32 cellular contexts compared by ENCODE assay signal in the genomic region with DNA sequence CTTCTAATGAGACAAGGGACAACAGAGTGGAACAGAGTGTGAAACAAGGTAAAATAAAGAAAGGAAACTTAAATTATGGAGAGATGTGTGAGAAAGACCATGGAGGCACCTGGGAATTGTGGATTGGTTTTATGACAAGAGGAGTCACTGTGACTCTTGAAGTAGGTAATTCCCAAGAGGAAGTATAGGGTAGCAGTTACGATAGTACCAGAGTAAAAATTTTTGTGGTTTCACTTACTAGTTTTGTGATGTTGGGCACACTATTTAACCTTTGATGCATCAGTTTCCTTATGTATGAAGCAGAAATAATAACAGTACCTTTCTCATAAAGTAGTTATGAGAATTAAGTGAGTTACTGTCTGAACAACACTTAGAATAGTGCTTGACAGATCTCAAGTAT.
"Had no signal": no experiment of that assay in that cellular context is flagged by ENCODE, and none has a peak within 500 bp of the region (broad histone marks: within the 10 kb centered on the region; RNA-seq: fewer than 3 reads in every experiment).

No MANE protein-coding gene starts in this region.

- H3K4me1 Mint-ChIP-seq: activated CD4-positive, alpha-beta T cell treated with anti-CD3 and anti-CD28 coated beads, Interleukin-2, amount 10 ng/mL, durations not matched to agents 24 days and 14 days; activated naive CD8-positive, alpha-beta T cell treated with anti-CD3 and anti-CD28 coated beads for 36 hours; activated T-helper 17 cell treated with anti-CD3 and anti-CD28 coated beads, Interleukin-2, amount 50 U/mL, for 72 hours; central memory CD8-positive, alpha-beta T cell had no signal

- H3K4me3 Mint-ChIP-seq: activated CD4-positive, alpha-beta T cell treated with anti-CD3 and anti-CD28 coated beads, Interleukin-2, amount 10 ng/mL, durations not matched to agents 24 days and 14 days; activated CD8-positive, alpha-beta T cell treated with anti-CD3 and anti-CD28 coated beads for 36 hours; activated naive CD8-positive, alpha-beta T cell treated with anti-CD3 and anti-CD28 coated beads for 36 hours; activated T-cell treated with anti-CD3 and anti-CD28 coated beads, Interleukin-2, amount 50 U/mL, for 72 hours; activated T-helper 17 cell treated with anti-CD3 and anti-CD28 coated beads, Interleukin-2, amount 50 U/mL, for 72 hours; central memory CD8-positive, alpha-beta T cell had no signal

- ATAC-seq: activated CD8-positive, alpha-beta T cell treated with anti-CD3 and anti-CD28 coated beads for 36 hours; activated T-cell treated with anti-CD3 and anti-CD28 coated beads, Interleukin-2, amount 50 U/mL, for 72 hours; activated T-helper 17 cell treated with anti-CD3 and anti-CD28 coated beads, Interleukin-2, amount 50 U/mL, for 72 hours had no signal

- H3K36me3 ChIP-seq: brain microvascular endothelial cell, cardiac muscle cell had no signal

- H3K9me3 Mint-ChIP-seq: activated CD4-positive, alpha-beta T cell treated with anti-CD3 and anti-CD28 coated beads, Interleukin-2, amount 10 ng/mL, durations not matched to agents 24 days and 14 days; activated CD8-positive, alpha-beta T cell treated with anti-CD3 and anti-CD28 coated beads for 36 hours; activated naive CD8-positive, alpha-beta T cell treated with anti-CD3 and anti-CD28 coated beads for 36 hours; activated T-cell treated with anti-CD3 and anti-CD28 coated beads, Interleukin-2, amount 50 U/mL, for 72 hours; activated T-helper 17 cell treated with anti-CD3 and anti-CD28 coated beads, Interleukin-2, amount 50 U/mL, for 72 hours; central memory CD8-positive, alpha-beta T cell had no signal

- H3K36me3 Mint-ChIP-seq: activated naive CD8-positive, alpha-beta T cell treated with anti-CD3 and anti-CD28 coated beads for 36 hours had no signal

- H3K27ac ChIP-seq: brain microvascular endothelial cell, cardiac muscle cell, KMS-11 had no signal

- H3K9ac ChIP-seq: KMS-11 had no signal

- H3K27me3 ChIP-seq: brain microvascular endothelial cell, cardiac muscle cell had no signal

- H3K4me3 ChIP-seq: cardiac muscle cell had no signal

- H3K27ac Mint-ChIP-seq: activated CD4-positive, alpha-beta T cell treated with anti-CD3 and anti-CD28 coated beads, Interleukin-2, amount 10 ng/mL, durations not matched to agents 24 days and 14 days; activated CD8-positive, alpha-beta T cell treated with anti-CD3 and anti-CD28 coated beads for 36 hours; activated naive CD8-positive, alpha-beta T cell treated with anti-CD3 and anti-CD28 coated beads for 36 hours; activated T-cell treated with anti-CD3 and anti-CD28 coated beads, Interleukin-2, amount 50 U/mL, for 72 hours; activated T-helper 17 cell treated with anti-CD3 and anti-CD28 coated beads, Interleukin-2, amount 50 U/mL, for 72 hours had no signal

- DNase-seq: activated CD4-positive, alpha-beta T cell treated with anti-CD3 and anti-CD28 coated beads, Interleukin-2, amount 10 ng/mL, durations not matched to agents 24 days and 14 days; activated CD4-positive, alpha-beta T cell treated with anti-CD3 and anti-CD28 coated beads, Interleukin-2, amount 50 U/mL, for 4 hours; activated CD8-positive, alpha-beta T cell treated with anti-CD3 and anti-CD28 coated beads for 36 hours; activated effector memory CD4-positive, alpha-beta T cell treated with anti-CD3 and anti-CD28 coated beads, Interleukin-2, amount 50 U/mL, for 16 hours; activated naive CD4-positive, alpha-beta T cell; activated naive CD4-positive, alpha-beta T cell treated with anti-CD3 and anti-CD28 coated beads, Interleukin-2, amount 50 U/mL, for 16 hours; activated naive CD8-positive, alpha-beta T cell treated with anti-CD3 and anti-CD28 coated beads for 36 hours; activated T-cell treated with anti-CD3 and anti-CD28 coated beads, Interleukin-2, amount 50 U/mL, for 1 hour; activated T-cell treated with anti-CD3 and anti-CD28 coated beads, Interleukin-2, amount 50 U/mL, for 72 hours; amniotic stem cell; aorta; brain microvascular endothelial cell; NCI-H1105; NCI-H1417 treated with DMSO at 0.1 percent for 48 hours; NCI-H187 treated with DMSO at 0.1 percent for 48 hours; NCI-H2081; NCI-H2171 treated with DMSO at 0.1 percent for 48 hours; NCI-H2227 treated with DMSO at 0.1 percent for 48 hours; NCI-H446; NCI-H510A treated with DMSO at 0.1 percent for 48 hours; NCI-H69; NK-92 treated with Interleukin-12 subunit alpha and Interleukin-12 subunit beta, amount 100 ng/mL, for 24 hours; Right ventricle myocardium superior; SW 1271; T-helper 1 cell; T-helper 2 cell; T1000 had no signal

- FAIRE-seq: TTC549 had no signal

- H3K27me3 Mint-ChIP-seq: activated CD8-positive, alpha-beta T cell treated with anti-CD3 and anti-CD28 coated beads for 36 hours; activated naive CD8-positive, alpha-beta T cell treated with anti-CD3 and anti-CD28 coated beads for 36 hours had no signal

- H3K4me2 ChIP-seq: KMS-11 had no signal
